9 cellular contexts compared by ENCODE assay signal in genomic region chr16:49097964-49098363, GRCh38.
"Had no signal": no experiment of that assay in that cellular context is flagged by ENCODE, and none has a peak within 500 bp of the region (broad histone marks: within the 10 kb centered on the region; RNA-seq: fewer than 3 reads in every experiment).

No MANE protein-coding gene starts in this region.

- H3K36me3 ChIP-seq: HAP-1 had no signal

- FAIRE-seq: K562 had no signal

- H3K9me3 ChIP-seq: HAP-1 had no signal

- H3K9ac ChIP-seq: GM23248 had no signal

- H2AFZ ChIP-seq: GM23248 had no signal

- H3K4me3 ChIP-seq: GM23248, HAP-1, K562 had no signal

- H3K27ac ChIP-seq: GM23248, HL-60 had no signal

- H3K4me1 ChIP-seq: HAP-1 had no signal

- ATAC-seq: HCT116, K562 had no signal

- DNase-seq: GM23248, GOT3, H7, HFFc6, IMR-90 had no signal
